Comparison of ENCODE assay signal across 7 cellular contexts in genomic region chrX:73967461-73967860, GRCh38.
A peak's percentile ranks its signal among the peaks of the same experiment; 100 is the strongest.
DNase-seq lines count a peak whose midpoint lies in the region; ATAC-seq, FAIRE-seq and TF ChIP-seq lines count a peak whose summit lies in the region.
"Not testable (repeated sequence)": the region's sequence is repeated elsewhere in the genome, so short reads cannot be mapped to it uniquely, and the experiment has no call there.

No MANE protein-coding gene starts in this region.

- not testable (repeated sequence) for TF ChIP-seq CTCF in GM23338 (conservative IDR thresholded peaks at IDR 0.05; ENCODE audit: low read depth in 2 of 2); astrocyte (IDR thresholded peaks at IDR 0.05; ENCODE audit: insufficient read depth, low read depth, low read length); bronchial epithelial cell (IDR thresholded peaks at IDR 0.05; ENCODE audit: insufficient read depth, low read length, severe bottlenecking); natural killer cell (IDR thresholded peaks at IDR 0.05)

- not testable (repeated sequence) for H2AFZ ChIP-seq in GM23338; astrocyte (ENCODE audit: low read depth, low read length)

- intact Hi-C loops in natural killer cell (cut with micrococcal nuclease), result not testable (repeated sequence)

- H3K79me2 ChIP-seq in GM23338 (replicated peaks; ENCODE audit: insufficient read depth) (peaks cover 75% of the 10 kb centered on the region), astrocyte (ENCODE audit: insufficient read depth, low read length) (peaks cover 63% of the 10 kb centered on the region)

- H3K27ac ChIP-seq in GM23338 (ENCODE audit: low read depth), result peak overlapping the region; percentile 96; the same call in 1 of the 2 replicates
- not testable (repeated sequence) for H3K27ac ChIP-seq in HUES48 (ENCODE audit: low read depth, low read length); astrocyte (ENCODE audit: low read depth, low read length)

- H3K36me3 Mint-ChIP-seq in GM23338 (ENCODE audit: low read depth), result peaks cover 19% of the 10 kb centered on the region; the same call in 2 of the 3 replicates
- not testable (repeated sequence) for H3K36me3 Mint-ChIP-seq in T-helper 17 cell (ENCODE audit: low read depth); astrocyte (ENCODE audit: low read depth, unreplicated experiment); natural killer cell

- not testable (repeated sequence) for ATAC-seq in GM23338, T-helper 17 cell, natural killer cell

- H3K9ac ChIP-seq in HUES48 (ENCODE audit: low read depth, low read length); astrocyte (ENCODE audit: low read length): not testable (repeated sequence)

- H3F3A ChIP-seq in GM23338 (replicated peaks; ENCODE audit: low read depth), result peaks cover 11% of the 10 kb centered on the region; the same call in 1 of the 2 replicates

- H3K36me3 ChIP-seq in GM23338 (ENCODE audit: insufficient read depth); astrocyte (ENCODE audit: insufficient read depth, low read length); bronchial epithelial cell (ENCODE audit: control insufficient read depth, insufficient read depth, low read length): not testable (repeated sequence)
- H3K36me3 ChIP-seq in HUES48 (ENCODE audit: control insufficient read depth, insufficient read depth, low read length), result peaks cover 35% of the 10 kb centered on the region

- not testable (repeated sequence) for H3K4me3 ChIP-seq in GM23338; astrocyte (ENCODE audit: insufficient read depth, low read depth, low read length); bronchial epithelial cell (ENCODE audit: low read depth, low read length)
- peak overlapping the region; percentile 36; the same call in 1 of the 2 replicates for H3K4me3 ChIP-seq in HUES48 (ENCODE audit: low read depth, low read length)

- not testable (repeated sequence) for H4K20me1 ChIP-seq in GM23338 (replicated peaks; ENCODE audit: insufficient read depth)
- H4K20me1 ChIP-seq in astrocyte (ENCODE audit: insufficient read depth, low read length), result peaks cover 17% of the 10 kb centered on the region

- not testable (repeated sequence) for H3K27ac Mint-ChIP-seq in GM23338; astrocyte (ENCODE audit: unreplicated experiment)
- H3K27ac Mint-ChIP-seq in T-helper 17 cell, result peak overlapping the region; percentile 87
- H3K27ac Mint-ChIP-seq in natural killer cell, result peak overlapping the region; percentile 26 to 41

- H3K4me3 Mint-ChIP-seq in GM23338; T-helper 17 cell; astrocyte (ENCODE audit: unreplicated experiment); natural killer cell: not testable (repeated sequence)

- TF ChIP-seq POLR2A in GM12891 (IDR thresholded peaks at IDR 0.05; ENCODE audit: low read depth, low read length), result not testable (repeated sequence)

- H3K9me3 ChIP-seq in HUES48 (ENCODE audit: control insufficient read depth, insufficient read depth, low read length); T-helper 17 cell (ENCODE audit: control insufficient read depth, low read length, poor library complexity, severe bottlenecking); astrocyte (ENCODE audit: insufficient read depth, low read depth, low read length): not testable (repeated sequence)

- H3K9me2 ChIP-seq in GM23338 (ENCODE audit: insufficient read depth), result not testable (repeated sequence)

- H3K4me1 Mint-ChIP-seq in GM23338 (peaks cover 30% of the 10 kb centered on the region), natural killer cell (peaks cover 11 to 38% of the 10 kb centered on the region in 2 donors)
- H3K4me1 Mint-ChIP-seq in T-helper 17 cell; astrocyte (ENCODE audit: low read depth, unreplicated experiment): not testable (repeated sequence)

- peak overlapping the region; percentile 63; the same call in 1 of the 2 replicates for H3K4me2 ChIP-seq in GM23338
- H3K4me2 ChIP-seq in astrocyte (ENCODE audit: low read length), result not testable (repeated sequence)

- H3K4me1 ChIP-seq in GM23338 (ENCODE audit: insufficient read depth) (peaks cover 38% of the 10 kb centered on the region), HUES48 (ENCODE audit: control insufficient read depth, insufficient read depth, low read length) (peaks cover 52% of the 10 kb centered on the region)
- not testable (repeated sequence) for H3K4me1 ChIP-seq in astrocyte (ENCODE audit: insufficient read depth, low read length)

- not testable (repeated sequence) for DNase-seq in GM12891 (ENCODE audit: insufficient read length, low spot score); GM23338 (ENCODE audit: low spot score); T-helper 17 cell; astrocyte (ENCODE audit: low read depth); bronchial epithelial cell (ENCODE audit: low read depth); natural killer cell

- FAIRE-seq in GM12891 (lab: Jason Lieb, UNC) (peak; percentile 69), astrocyte (lab: Jason Lieb, UNC) (peak; percentile 93), bronchial epithelial cell (lab: Jason Lieb, UNC) (peak; percentile 23)

- not testable (repeated sequence) for H3K9me3 Mint-ChIP-seq in GM23338; astrocyte (ENCODE audit: unreplicated experiment); natural killer cell

- H3K27me3 ChIP-seq in GM23338 (ENCODE audit: insufficient read depth); HUES48 (ENCODE audit: control insufficient read depth, insufficient read depth, low read length); astrocyte (ENCODE audit: insufficient read depth, low read length); bronchial epithelial cell (ENCODE audit: control insufficient read depth, insufficient read depth, low read length): not testable (repeated sequence)

- not testable (repeated sequence) for H3K27me3 Mint-ChIP-seq in GM23338 (ENCODE audit: insufficient read depth, low read depth, poor library complexity); T-helper 17 cell; astrocyte (ENCODE audit: low read depth, unreplicated experiment); natural killer cell (ENCODE audit: low read depth in 2 of 2)
